Comparison of ENCODE assay signal across 2 cellular contexts in the genomic region with DNA sequence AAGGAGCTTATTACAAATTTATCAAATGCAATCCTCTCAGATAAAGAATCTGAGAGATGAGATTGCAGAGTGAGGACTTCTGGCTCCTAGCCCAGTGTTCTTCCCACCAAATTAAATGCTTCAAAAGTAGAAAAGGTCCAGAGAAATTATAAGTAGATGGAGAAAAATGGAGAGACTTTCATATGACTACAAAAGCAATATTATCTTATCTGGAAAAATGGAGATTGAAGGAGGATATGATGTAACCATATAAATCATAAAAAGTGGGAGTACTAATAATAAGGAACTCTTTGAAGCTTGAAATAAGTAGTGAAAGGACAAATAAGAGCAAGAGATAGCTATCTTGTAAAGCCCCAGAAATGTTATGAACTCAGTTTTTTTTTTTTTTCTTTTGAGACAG.
TF ChIP-seq lines count a peak whose summit lies in the region.

No MANE protein-coding gene starts in this region.

TF ChIP-seq in K562, 482 proteins besides CTCF, POLR2A, EP300 and RAD21:
- TF ChIP-seq ARID1B (IDR thresholded peaks at IDR 0.05) (0 out of 2 replicates have a peak, but pooled peaks have one; percentile 7), SMARCC2 (IDR thresholded peaks at IDR 0.05; ENCODE audit: low read depth) (no peak), NFIC (IDR thresholded peaks at IDR 0.05) (peak; percentile 25; the same call in 1 of the 2 replicates)

TF ChIP-seq in HepG2, 621 proteins besides CTCF, POLR2A, EP300 and RAD21:
- TF ChIP-seq, protein P1, sequence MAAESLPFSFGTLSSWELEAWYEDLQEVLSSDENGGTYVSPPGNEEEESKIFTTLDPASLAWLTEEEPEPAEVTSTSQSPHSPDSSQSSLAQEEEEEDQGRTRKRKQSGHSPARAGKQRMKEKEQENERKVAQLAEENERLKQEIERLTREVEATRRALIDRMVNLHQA (CRISPR knock-in tag; IDR thresholded peaks at IDR 0.05) = no peak
